32 cellular contexts compared by ENCODE assay signal in the genomic region with DNA sequence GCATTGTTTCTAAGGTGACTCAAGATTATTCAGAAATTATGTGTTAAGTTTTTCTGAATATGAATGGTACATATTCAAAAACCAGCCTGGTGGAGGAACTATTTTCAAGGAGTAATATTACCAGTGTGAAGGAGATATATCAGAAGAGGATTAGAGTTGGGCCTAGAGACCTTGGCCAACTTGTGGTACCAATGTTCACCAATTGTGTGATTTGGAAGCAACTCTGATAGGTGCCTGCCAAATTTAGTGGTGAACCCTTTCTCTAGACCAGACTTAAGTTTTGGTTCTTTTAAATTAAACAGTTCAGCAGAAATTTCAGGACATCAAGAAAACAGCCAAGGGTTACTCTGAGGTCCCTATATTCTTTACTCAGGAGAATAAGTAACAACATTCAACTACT.
"Had no signal": no experiment of that assay in that cellular context is flagged by ENCODE, and none has a peak within 500 bp of the region (broad histone marks: within the 10 kb centered on the region; RNA-seq: fewer than 3 reads in every experiment).

No MANE protein-coding gene starts in this region.

- H3K9me3 ChIP-seq: ovary, psoas muscle, spleen, suprapubic skin, testis, tibial nerve, upper lobe of left lung, vagina had no signal

- DNase-seq: naive thymus-derived CD4-positive, alpha-beta T cell; natural killer cell; nephron progenitor cell; occipital lobe; ovary; posterior cingulate gyrus; psoas muscle; right cardiac atrium; spleen; stimulated activated CD4-positive, alpha-beta T cell treated with anti-CD3 and anti-CD28 coated beads, Interleukin-12 subunit alpha, Interleukin-12 subunit beta, amount 100 ng/mL, for 4 hours; stimulated activated CD4-positive, alpha-beta T cell treated with anti-CD3 and anti-CD28 coated beads, Interleukin-1b, Interleukin-23, amount 100 ng/mL, for 48 hours; stimulated activated CD4-positive, alpha-beta T cell treated with anti-CD3 and anti-CD28 coated beads, Interleukin-4, amount 100 ng/mL, for 1 hour; stimulated activated CD4-positive, alpha-beta T cell treated with anti-CD3 and anti-CD28 coated beads, Interleukin-4, amount 100 ng/mL, for 4 hours; stimulated activated CD8-positive, alpha-beta memory T cell treated with anti-CD3 and anti-CD28 coated beads, Interleukin-4, amount 100 ng/mL, for 48 hours; stimulated activated naive CD4-positive, alpha-beta T cell; stimulated activated naive CD8-positive, alpha-beta T cell treated with anti-CD3 and anti-CD28 coated beads, Interleukin-15, amount 100 ng/mL, for 72 hours; stimulated activated naive CD8-positive, alpha-beta T cell treated with anti-CD3 and anti-CD28 coated beads, Interleukin-15, Interleukin-2, amounts not matched to agents 100 U/mL and 50 U/mL, for 24 hours; substantia nigra; testis; trophoblast cell; upper lobe of left lung had no signal

- H2AFZ ChIP-seq: parathyroid adenoma had no signal

- H3K79me2 ChIP-seq: parathyroid adenoma had no signal

- H3K4me3 Mint-ChIP-seq: naive thymus-derived CD4-positive, alpha-beta T cell; natural killer cell; nephron progenitor cell; neural crest cell; stimulated activated memory B cell treated with anti-CD40 and anti-IgM and Interleukin-4, amounts not matched to agents 10 μg/mL and 1 μg/mL and 100 μg/mL, for 72 hours; stimulated activated naive CD8-positive, alpha-beta T cell treated with anti-CD3 and anti-CD28 coated beads, Interleukin-15, amount 100 ng/mL, for 72 hours had no signal

- H3K27me3 Mint-ChIP-seq: stimulated activated memory B cell treated with anti-CD40 and anti-IgM and Interleukin-4, amounts not matched to agents 10 μg/mL and 1 μg/mL and 100 μg/mL, for 72 hours had no signal

- ATAC-seq: naive thymus-derived CD4-positive, alpha-beta T cell; natural killer cell; psoas muscle; right cardiac atrium; sciatic nerve; stimulated activated naive CD8-positive, alpha-beta T cell treated with anti-CD3 and anti-CD28 coated beads, Interleukin-15, amount 100 ng/mL, for 72 hours; stimulated activated naive CD8-positive, alpha-beta T cell treated with anti-CD3 and anti-CD28 coated beads, Interleukin-15, Interleukin-2, amounts not matched to agents 100 U/mL and 50 U/mL, for 24 hours had no signal

- H3K9me3 Mint-ChIP-seq: naive thymus-derived CD4-positive, alpha-beta T cell; natural killer cell; nephron progenitor cell; neural crest cell; stimulated activated memory B cell treated with anti-CD40 and anti-IgM and Interleukin-4, amounts not matched to agents 10 μg/mL and 1 μg/mL and 100 μg/mL, for 72 hours; stimulated activated naive CD8-positive, alpha-beta T cell treated with anti-CD3 and anti-CD28 coated beads, Interleukin-15, amount 100 ng/mL, for 72 hours had no signal

- H3K36me3 Mint-ChIP-seq: naive thymus-derived CD4-positive, alpha-beta T cell; natural killer cell had no signal

- H3K4me3 ChIP-seq: ovary, psoas muscle, skin epidermis, smooth muscle cell, spleen, suprapubic skin, testis, tibial nerve, upper lobe of left lung, vagina had no signal

- H3K9ac ChIP-seq: parathyroid adenoma had no signal

- H3K4me1 ChIP-seq: parathyroid adenoma, psoas muscle, suprapubic skin had no signal

- H3K27me3 ChIP-seq: ovary, spleen, suprapubic skin, testis, tibial nerve, upper lobe of left lung, vagina had no signal

- FAIRE-seq: urothelium cell line had no signal

- H3K27ac ChIP-seq: ovary, parathyroid adenoma, psoas muscle, skin epidermis, spleen, suprapubic skin, testis, tibial nerve, upper lobe of left lung, vagina had no signal

- H3K27ac Mint-ChIP-seq: natural killer cell; nephron progenitor cell; progenitor cell of endocrine pancreas; stimulated activated memory B cell treated with anti-CD40 and anti-IgM and Interleukin-4, amounts not matched to agents 10 μg/mL and 1 μg/mL and 100 μg/mL, for 72 hours had no signal

- H3K36me3 ChIP-seq: ovary, spleen, suprapubic skin, tibial nerve, upper lobe of left lung, vagina had no signal

- H3K4me2 ChIP-seq: smooth muscle cell had no signal
